ENCODE assay signal across 14 cellular contexts in the genomic region with DNA sequence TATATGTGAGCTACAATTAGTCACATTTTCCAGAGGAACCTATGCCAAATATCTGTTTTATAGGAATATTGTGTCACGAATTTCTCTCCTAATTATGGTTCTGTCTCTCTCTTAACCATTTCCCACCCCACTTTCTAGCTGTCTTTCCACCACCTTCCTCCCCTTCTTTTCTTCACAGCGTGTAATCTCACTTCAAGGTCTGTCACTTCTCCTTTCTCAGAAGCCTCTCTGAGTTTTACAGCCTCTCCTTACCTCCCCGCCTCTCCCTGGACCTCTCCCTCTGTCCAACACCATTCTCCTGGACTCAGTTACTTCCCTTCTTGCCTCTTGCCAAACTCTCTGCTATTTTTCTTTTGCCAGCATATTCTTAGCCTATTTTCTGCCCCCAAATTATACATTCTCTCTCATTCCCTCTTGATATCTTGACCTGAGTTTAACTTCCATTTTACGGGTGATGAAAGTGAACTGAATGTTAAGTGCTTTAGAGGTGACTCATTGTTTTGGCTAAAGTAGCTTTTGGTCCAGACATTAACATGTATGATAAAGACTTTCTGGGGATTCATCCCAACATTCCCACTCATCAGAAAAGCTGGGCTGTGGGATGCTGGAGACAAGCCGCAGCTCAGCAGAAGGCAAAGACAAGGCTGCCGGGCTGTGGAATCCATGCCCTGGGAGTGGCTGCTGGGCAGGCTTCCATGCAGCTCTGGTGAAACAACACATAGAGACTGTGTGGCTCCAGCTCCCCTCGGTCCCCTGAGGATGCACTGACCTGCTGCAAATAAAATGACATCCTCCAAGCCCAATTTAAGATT.
DNase-seq lines count a peak whose midpoint lies in the region; ATAC-seq and TF ChIP-seq lines count a peak whose summit lies in the region.
"Had no signal": no experiment of that assay in that cellular context is flagged by ENCODE, and none has a peak within 500 bp of the region (broad histone marks: within the 10 kb centered on the region; RNA-seq: fewer than 3 reads in every experiment).

No MANE protein-coding gene starts in this region.

- H3K4me1 Mint-ChIP-seq in MCF 10A (ENCODE audit: insufficient read depth, unreplicated experiment), result no peaks in the 10 kb centered on the region

- H3K36me3 ChIP-seq in mammary epithelial cell (ENCODE audit: insufficient read depth, low read length), result no peaks in the 10 kb centered on the region
- no peaks in the 10 kb centered on the region for H3K36me3 ChIP-seq in brain microvascular endothelial cell (replicated peaks)
- no peaks in the 10 kb centered on the region for H3K36me3 ChIP-seq in aorta (ENCODE audit: control insufficient read depth in 1 of 2, insufficient read depth in 2 of 2, low read length in 1 of 2)
- H3K36me3 ChIP-seq in body of pancreas (replicated peaks in 1 of 2; ENCODE audit: insufficient read depth in 1 of 2, low read depth in 2 of 2), result no peaks in the 10 kb centered on the region
- H3K36me3 ChIP-seq: lower lobe of right lung, spleen had no signal

- H3K4me1 ChIP-seq in mammary epithelial cell (ENCODE audit: insufficient read depth, low read length) (peaks cover 6% of the 10 kb centered on the region), aorta (ENCODE audit: control insufficient read depth in 1 of 2, insufficient read depth in 2 of 2, low read length in 2 of 2) (peaks cover 0 to 7% of the 10 kb centered on the region in 2 donors), body of pancreas (no peaks in the 10 kb centered on the region)
- H3K4me1 ChIP-seq: lower lobe of right lung, spleen had no signal

- intact Hi-C loops in mammary epithelial cell (cut with micrococcal nuclease) (no loop called here), MCF 10A (cut with micrococcal nuclease) (no loop called here), aorta (cut with DNase I) (loop anchor here in 1 of 2 donors (5.0 kb wide), 1 partner anchor 33 kb away; no protein-coding TSS in a partner anchor), body of pancreas (cut with DNase I) (no loop called here)

- ATAC-seq in aorta (ENCODE audit: low FRiP score), result peak; percentile 71
- ATAC-seq in body of pancreas, result no peak
- no peak for ATAC-seq in HG03045 (IDR thresholded peaks at IDR 0.05; ENCODE audit: unreplicated experiment)
- ATAC-seq: lower lobe of right lung had no signal

- H3K4me3 ChIP-seq in mammary epithelial cell (replicated peaks in 1 of 3; ENCODE audit: insufficient read depth in 1 of 3, low read depth in 2 of 3, low read length in 3 of 3) (no peak overlapping the region), brain microvascular endothelial cell (ENCODE audit: low read depth, low read length) (no peak overlapping the region), aorta (ENCODE audit: low read length in 2 of 2) (no peak overlapping the region), body of pancreas (no peak overlapping the region)
- H3K4me3 ChIP-seq: lower lobe of right lung, spleen had no signal

- no peak overlapping the region for H3K4me3 Mint-ChIP-seq in MCF 10A (ENCODE audit: unreplicated experiment)
- H3K4me3 Mint-ChIP-seq: activated naive CD8-positive, alpha-beta T cell treated with anti-CD3 and anti-CD28 coated beads, Interleukin-2, amount 10 ng/mL, durations not matched to agents 7 days and 5 days had no signal

- no TSS peak for BruUV-seq in mammary epithelial cell (replicated peaks; lab: Mats Ljungman, UMichigan)
- no TSS peak for BruUV-seq in MCF 10A (replicated peaks; lab: Mats Ljungman, UMichigan)

- no peak overlapping the region for H3K4me2 ChIP-seq in mammary epithelial cell (ENCODE audit: insufficient read depth, low read depth, low read length)

- in situ Hi-C loops in mammary epithelial cell (cut with MboI; ENCODE audit: low sequenced_read_pairs in 2 of 2), result no loop called here
- in situ Hi-C loops in brain microvascular endothelial cell (cut with HindIII; ENCODE audit: low pct_ligation_motif_present, low sequenced_read_pairs), result no loop called here

- no peak for TF ChIP-seq POLR2A in body of pancreas (IDR thresholded peaks at IDR 0.05)

- no peak overlapping the region for H3K9ac ChIP-seq in mammary epithelial cell (ENCODE audit: insufficient read depth, low read length)

- DNase-seq in mammary epithelial cell (peak; percentile 28), MCF 10A (ENCODE audit: unreplicated experiment) (no peak), brain microvascular endothelial cell (peak; percentile 1), kidney tubule cell (ENCODE audit: low spot score) (peak; percentile 17), aorta (peak; percentile 73 to 78), body of pancreas (no peak)
- DNase-seq in activated CD4-positive, alpha-beta T cell treated with anti-CD3 and anti-CD28 coated beads for 4 hours, result no peak
- DNase-seq: activated naive CD8-positive, alpha-beta T cell treated with anti-CD3 and anti-CD28 coated beads, Interleukin-2, amount 10 ng/mL, durations not matched to agents 7 days and 5 days; AML-193; lower lobe of right lung; NCI-H2029 treated with DMSO at 0.1 percent for 48 hours; spleen; stimulated activated CD8-positive, alpha-beta memory T cell treated with anti-CD3 and anti-CD28 coated beads, Interleukin-4, amount 100 ng/mL, for 48 hours had no signal

- no peak for TF ChIP-seq CTCF in mammary epithelial cell (conservative IDR thresholded peaks at IDR 0.05 in 1 of 2, IDR thresholded peaks at IDR 0.05 in 1 of 2; ENCODE audit: extremely low read depth in 1 of 2, insufficient read depth in 1 of 2, low read depth in 1 of 2, low read length in 2 of 2)
- no peak for TF ChIP-seq CTCF in MCF 10A (IDR thresholded peaks at IDR 0.05; ENCODE audit: unreplicated experiment)
- TF ChIP-seq CTCF in brain microvascular endothelial cell (IDR thresholded peaks at IDR 0.05; ENCODE audit: low read depth, low read length, missing control alignments), result no peak
- no peak for TF ChIP-seq CTCF in body of pancreas (IDR thresholded peaks at IDR 0.05)

- H3K9me3 ChIP-seq in mammary epithelial cell (replicated peaks; ENCODE audit: insufficient read depth, low read length) (no peaks in the 10 kb centered on the region), aorta (ENCODE audit: control insufficient read depth, low read length) (no peaks in the 10 kb centered on the region), body of pancreas (no peaks in the 10 kb centered on the region)
- H3K9me3 ChIP-seq: lower lobe of right lung, spleen had no signal

- H2AFZ ChIP-seq in mammary epithelial cell (ENCODE audit: low read depth, low read length), result peak overlapping the region; percentile 77

- 62% methylated on average over 6 of the region's 7 CpGs for WGBS in mammary epithelial cell (ENCODE audit: low coverage, missing lambda C conversion rate)
- 3 to 4% methylated on average over 7 of the region's 7 CpGs for WGBS in aorta, 2 donors
- 41 to 47% methylated on average over 7 of the region's 7 CpGs for WGBS in body of pancreas, 2 donors

- peaks cover 50% of the 10 kb centered on the region for H3K9me3 Mint-ChIP-seq in MCF 10A (ENCODE audit: unreplicated experiment)
- H3K9me3 Mint-ChIP-seq: activated naive CD8-positive, alpha-beta T cell treated with anti-CD3 and anti-CD28 coated beads, Interleukin-2, amount 10 ng/mL, durations not matched to agents 7 days and 5 days had no signal

- no peaks in the 10 kb centered on the region for H3K36me3 Mint-ChIP-seq in MCF 10A (ENCODE audit: insufficient read depth, unreplicated experiment)
- H3K36me3 Mint-ChIP-seq: activated naive CD8-positive, alpha-beta T cell treated with anti-CD3 and anti-CD28 coated beads, Interleukin-2, amount 10 ng/mL, durations not matched to agents 7 days and 5 days had no signal

- dilution Hi-C loops in mammary epithelial cell (cut with HindIII; ENCODE audit: low sequenced_read_pairs), result no loop called here

- H3K27me3 ChIP-seq in mammary epithelial cell (ENCODE audit: insufficient read depth, low read length) (no peaks in the 10 kb centered on the region), brain microvascular endothelial cell (replicated peaks) (no peaks in the 10 kb centered on the region), aorta (ENCODE audit: control insufficient read depth in 1 of 2, insufficient read depth in 2 of 2, low read length in 1 of 2) (no peaks in the 10 kb centered on the region), body of pancreas (no peaks in the 10 kb centered on the region)

- H3K27ac Mint-ChIP-seq in MCF 10A (ENCODE audit: low read depth, unreplicated experiment), result no peak overlapping the region
- H3K27ac Mint-ChIP-seq: activated naive CD8-positive, alpha-beta T cell treated with anti-CD3 and anti-CD28 coated beads, Interleukin-2, amount 10 ng/mL, durations not matched to agents 7 days and 5 days had no signal

- CTCF ChIA-PET in mammary epithelial cell (lab: Charles Lee; ENCODE audit: low non-redundant PET) (no interaction called here), MCF 10A (lab: Yijun Ruan, JAX) (interaction anchor here (0.9 kb wide), 1 partner anchor 155 kb away, joined by 3 read pairs; no protein-coding TSS in a partner anchor)

- no peaks in the 10 kb centered on the region for H4K20me1 ChIP-seq in mammary epithelial cell (ENCODE audit: insufficient read depth, low read length)

- H3K27ac ChIP-seq in mammary epithelial cell (ENCODE audit: insufficient read depth, low read depth, low read length) (no peak overlapping the region), brain microvascular endothelial cell (no peak overlapping the region), aorta (ENCODE audit: low read depth in 1 of 2, low read length in 2 of 2) (peak overlapping the region; percentile 60 to 88), body of pancreas (no peak overlapping the region)
- H3K27ac ChIP-seq: lower lobe of right lung, spleen had no signal

- H3K79me2 ChIP-seq in mammary epithelial cell (ENCODE audit: insufficient read depth, low read length), result no peaks in the 10 kb centered on the region

- POLR2A ChIA-PET in MCF 10A (lab: Yijun Ruan, JAX), result interaction anchor here (0.6 kb wide), 1 partner anchor 1404 kb away, joined by 3 read pairs; no protein-coding TSS in a partner anchor

- no peaks in the 10 kb centered on the region for H3K27me3 Mint-ChIP-seq in MCF 10A (ENCODE audit: insufficient read depth, unreplicated experiment)
- H3K27me3 Mint-ChIP-seq: activated naive CD8-positive, alpha-beta T cell treated with anti-CD3 and anti-CD28 coated beads, Interleukin-2, amount 10 ng/mL, durations not matched to agents 7 days and 5 days had no signal

Comparison
In these comparisons a context has a peak if more than half of its experiments do, and no peak if none do; other contexts are left out.
1. DNase-seq: peak in mammary epithelial cell (single experiment), brain microvascular endothelial cell (single experiment), kidney tubule cell (single experiment) and aorta (2 of 2); none in MCF 10A (single experiment), activated CD4-positive, alpha-beta T cell treated with anti-CD3 and anti-CD28 coated beads for 4 hours (0 of 2) and body of pancreas (0 of 4).
2. H3K27ac ChIP-seq: peak in aorta (2 of 2); none in mammary epithelial cell (single experiment), brain microvascular endothelial cell (single experiment) and body of pancreas (0 of 4).